ENCODE assay signal across 8 cellular contexts in the genomic region with DNA sequence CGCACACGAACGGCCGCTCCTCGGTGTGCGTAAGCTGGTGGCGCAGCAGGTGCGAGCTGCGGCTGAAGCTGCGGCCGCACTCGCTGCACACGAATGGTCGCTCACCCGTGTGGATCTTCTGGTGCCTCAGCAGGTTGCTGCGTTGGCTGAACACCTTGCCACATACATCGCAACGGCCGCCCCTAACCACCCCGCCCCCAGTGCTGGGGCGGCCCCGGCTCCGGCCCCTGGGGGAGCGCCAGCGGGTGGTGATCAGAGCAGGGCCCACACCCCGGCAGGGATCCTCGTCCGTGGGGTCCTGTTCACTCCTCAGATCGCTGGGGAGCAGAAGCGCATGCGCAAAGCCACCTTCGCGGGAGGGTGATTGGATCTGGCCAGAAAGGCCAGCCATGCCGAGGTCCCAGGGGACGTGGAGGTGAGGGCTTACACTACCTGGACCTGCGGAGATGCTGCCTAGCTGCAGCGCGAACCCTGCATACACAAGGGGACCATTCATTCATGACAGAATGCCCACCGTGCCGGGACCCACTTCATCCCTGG. TPM values are rescaled to one million over a fixed set of nuclear protein-coding genes. Genes with fewer than 3 reads are reported as not detected.
DNase-seq lines count a peak whose midpoint lies in the region; ATAC-seq, FAIRE-seq and TF ChIP-seq lines count a peak whose summit lies in the region.

No MANE protein-coding gene starts in this region.

- H3K27me3 ChIP-seq in hepatocyte (no peaks in the 10 kb centered on the region), spleen (replicated peaks in 1 of 7) (peaks cover 0 to 27% (median 0%) of the 10 kb centered on the region in 7 donors)

- intact Hi-C loops in spleen (cut with DNase I; ENCODE audit: low total_unique reads): no loop called here

- H3K9me2 ChIP-seq in hepatocyte (replicated peaks; ENCODE audit: insufficient read depth): no peaks in the 10 kb centered on the region

- POLR2A ChIA-PET in activated CD8-positive, alpha-beta T cell treated with anti-CD3 and anti-CD28 coated beads, Interleukin-2, amount 10 ng/mL, durations not matched to agents 7 days and 5 days (lab: Charles Lee): interaction anchor here (0.6 to 2.7 kb wide), 7 partner anchors 9 to 44 kb away, joined by 3 to 14 read pairs (median 11); a partner anchor contains a TSS

- H3K4me3 ChIP-seq in hepatocyte (no peak overlapping the region), spleen (peak overlapping the region; percentile 27 to 70 (median 48))

- FAIRE-seq in GM12892 (lab: Jason Lieb, UNC): peak; percentile 84

- no peak overlapping the region for H3K27ac ChIP-seq in hepatocyte
- peak overlapping the region in 6 of 8 donors; percentile 19 to 70 (median 57) for H3K27ac ChIP-seq in spleen

- H3K36me3 Mint-ChIP-seq in activated CD8-positive, alpha-beta T cell treated with anti-CD3 and anti-CD28 coated beads, Interleukin-2, amount 10 ng/mL, durations not matched to agents 7 days and 5 days (ENCODE audit: low read depth): peaks cover 28% of the 10 kb centered on the region

- peaks cover 54% of the 10 kb centered on the region for H3K4me1 Mint-ChIP-seq in activated CD8-positive, alpha-beta T cell treated with anti-CD3 and anti-CD28 coated beads, Interleukin-2, amount 10 ng/mL, durations not matched to agents 7 days and 5 days (ENCODE audit: low read depth)

- peak; percentile 58 for DNase-seq in GM12892 (ENCODE audit: insufficient read length)
- DNase-seq in activated CD8-positive, alpha-beta T cell treated with anti-CD3 and anti-CD28 coated beads, Interleukin-2, amount 10 ng/mL, durations not matched to agents 7 days and 5 days: peak; percentile 50
- DNase-seq in hepatocyte (ENCODE audit: low spot score): peak; percentile 8
- peak; percentile 83 for DNase-seq in spleen
- DNase-seq in UCSD-AML1 (lab: John Stamatoyannopoulos, UW; ENCODE audit: unreplicated experiment): no peak

- H3K36me3 ChIP-seq in hepatocyte (replicated peaks; ENCODE audit: insufficient read depth, low read depth) (no peaks in the 10 kb centered on the region), spleen (peaks cover 0 to 20% (median 6%) of the 10 kb centered on the region in 6 donors)

- H3K4me1 ChIP-seq in hepatocyte (ENCODE audit: insufficient read depth) (peaks cover 8% of the 10 kb centered on the region), spleen (peaks cover 27 to 51% (median 39%) of the 10 kb centered on the region in 6 donors)

- no peak for ATAC-seq in activated CD8-positive, alpha-beta T cell treated with anti-CD3 and anti-CD28 coated beads, Interleukin-2, amount 10 ng/mL, durations not matched to agents 7 days and 5 days
- no peak for ATAC-seq in HG03108 (IDR thresholded peaks at IDR 0.05; ENCODE audit: unreplicated experiment)
- no peak for ATAC-seq in activated CD4-positive, CD25-positive, alpha-beta regulatory T cell treated with anti-CD3 and anti-CD28 coated beads, Interleukin-2, amount 50 U/mL, for 24 hours
- no peak for ATAC-seq in esophagus mucosa

- H3K79me2 ChIP-seq in hepatocyte: peaks cover 20% of the 10 kb centered on the region

- H3K4me2 ChIP-seq in hepatocyte: peak overlapping the region; percentile 73

- 60% methylated on average over 32 of the region's 40 CpGs for WGBS in hepatocyte (ENCODE audit: low lambda C conversion rate, missing lambda C conversion rate)
- 5 to 24% (median 6%) methylated on average over 2 to 40 of the region's 40 CpGs for WGBS in spleen, 5 donors

- CTCF ChIA-PET in activated CD8-positive, alpha-beta T cell treated with anti-CD3 and anti-CD28 coated beads, Interleukin-2, amount 10 ng/mL, durations not matched to agents 7 days and 5 days (lab: Charles Lee): interaction anchor here (1.3 to 5.3 kb wide), 3 partner anchors 13 to 43 kb away, joined by 5 to 27 read pairs (median 8); a partner anchor contains a TSS

- TF ChIP-seq POLR2A in GM12892 (IDR thresholded peaks at IDR 0.05; ENCODE audit: low read depth, low read length) (no peak), spleen (IDR thresholded peaks at IDR 0.05) (no peak)

- no peaks in the 10 kb centered on the region for H4K20me1 ChIP-seq in hepatocyte (ENCODE audit: insufficient read depth, poor library complexity, severe bottlenecking)

- peak overlapping the region; percentile 81 for H3K4me3 Mint-ChIP-seq in activated CD8-positive, alpha-beta T cell treated with anti-CD3 and anti-CD28 coated beads, Interleukin-2, amount 10 ng/mL, durations not matched to agents 7 days and 5 days

- H2AFZ ChIP-seq in hepatocyte: no peak overlapping the region

- H3K9me3 Mint-ChIP-seq in activated CD8-positive, alpha-beta T cell treated with anti-CD3 and anti-CD28 coated beads, Interleukin-2, amount 10 ng/mL, durations not matched to agents 7 days and 5 days (ENCODE audit: insufficient read depth): no peaks in the 10 kb centered on the region

- H3K27ac Mint-ChIP-seq in activated CD8-positive, alpha-beta T cell treated with anti-CD3 and anti-CD28 coated beads, Interleukin-2, amount 10 ng/mL, durations not matched to agents 7 days and 5 days: peak overlapping the region; percentile 90

- no peak for TF ChIP-seq CTCF in hepatocyte (IDR thresholded peaks at IDR 0.05; ENCODE audit: poor library complexity)
- TF ChIP-seq CTCF in spleen (IDR thresholded peaks at IDR 0.05 in 8 of 11, conservative IDR thresholded peaks at IDR 0.05 in 3 of 11): no peak

- H3K27me3 Mint-ChIP-seq in activated CD8-positive, alpha-beta T cell treated with anti-CD3 and anti-CD28 coated beads, Interleukin-2, amount 10 ng/mL, durations not matched to agents 7 days and 5 days (ENCODE audit: low read depth): no peaks in the 10 kb centered on the region

- H3K9me3 ChIP-seq in hepatocyte (ENCODE audit: low read depth) (no peaks in the 10 kb centered on the region), spleen (no peaks in the 10 kb centered on the region)

RNA-seq across cellular contexts. Expression of a gene that starts 4.7 kb away (rescaled TPM):
- 70.4 TPM for polyA plus RNA-seq in GM12892 (2012; ENCODE audit: missing spikeins)
- 10 to 100 TPM; 80.7 to 94.1 TPM for total RNA-seq in activated CD8-positive, alpha-beta T cell treated with anti-CD3 and anti-CD28 coated beads, Interleukin-2, amount 10 ng/mL, durations not matched to agents 7 days and 5 days
- 48.5 and 54.4 TPM in 2 replicates for total RNA-seq in hepatocyte
- polyA plus RNA-seq in hepatocyte: 111 TPM in 2 replicates
- 10 to 100 TPM; 19.1 to 66.9 (median 44.0) TPM for total RNA-seq in spleen
- 10 to 100 TPM; 33.2 to 47.3 (median 36.9) TPM for polyA plus RNA-seq in spleen
- 52.8 TPM for total RNA-seq in esophagus mucosa

RNA-seq across cellular contexts. Expression of a gene that starts 8.2 kb away (rescaled TPM):
- polyA plus RNA-seq in GM12892 (2012; ENCODE audit: missing spikeins): 128 TPM
- total RNA-seq in activated CD8-positive, alpha-beta T cell treated with anti-CD3 and anti-CD28 coated beads, Interleukin-2, amount 10 ng/mL, durations not matched to agents 7 days and 5 days: 100 to 1,000 TPM; 108 to 114 TPM
- total RNA-seq in hepatocyte (88.4 and 122 TPM in 2 replicates), spleen (100 to 1,000 TPM in 3 of 7 donors, 10 to 100 TPM in 4; 79.9 to 115 (median 89.9) TPM), esophagus mucosa (98.8 TPM)
- polyA plus RNA-seq in hepatocyte (188 and 196 TPM in 2 replicates), spleen (100 to 1,000 TPM; 112 to 124 (median 121) TPM)

RNA-seq across cellular contexts. Expression of a gene that starts 10.0 kb away (rescaled TPM):
- 5.8 TPM for polyA plus RNA-seq in GM12892 (2012; ENCODE audit: missing spikeins)
- 10 to 100 TPM; 20.0 to 20.6 TPM for total RNA-seq in activated CD8-positive, alpha-beta T cell treated with anti-CD3 and anti-CD28 coated beads, Interleukin-2, amount 10 ng/mL, durations not matched to agents 7 days and 5 days
- total RNA-seq in hepatocyte (19.0 and 23.5 TPM in 2 replicates), spleen (10 to 100 TPM; 27.7 to 41.6 (median 35.7) TPM), esophagus mucosa (9.4 TPM)
- polyA plus RNA-seq in hepatocyte (19.9 and 29.0 TPM in 2 replicates), spleen (10 to 100 TPM; 13.2 to 23.0 (median 20.6) TPM)

RNA-seq across cellular contexts. Expression of a gene that starts 19.2 kb away (rescaled TPM):
- polyA plus RNA-seq in GM12892 (2012; ENCODE audit: missing spikeins): 283 TPM
- 100 to 1,000 TPM; 476 to 528 TPM for total RNA-seq in activated CD8-positive, alpha-beta T cell treated with anti-CD3 and anti-CD28 coated beads, Interleukin-2, amount 10 ng/mL, durations not matched to agents 7 days and 5 days
- total RNA-seq in hepatocyte: 189 and 191 TPM in 2 replicates
- 159 and 180 TPM in 2 replicates for polyA plus RNA-seq in hepatocyte
- total RNA-seq in spleen: 100 to 1,000 TPM; 216 to 294 (median 232) TPM
- polyA plus RNA-seq in spleen: 100 to 1,000 TPM; 181 to 233 (median 183) TPM
- 204 TPM for total RNA-seq in esophagus mucosa

RNA-seq across cellular contexts. Expression of a gene that starts 43.5 kb away (rescaled TPM):
- polyA plus RNA-seq in GM12892 (2012; ENCODE audit: missing spikeins): 3.1 TPM
- 10 to 100 TPM; 13.9 to 16.7 TPM for total RNA-seq in activated CD8-positive, alpha-beta T cell treated with anti-CD3 and anti-CD28 coated beads, Interleukin-2, amount 10 ng/mL, durations not matched to agents 7 days and 5 days
- total RNA-seq in hepatocyte (3.3 and 5.4 TPM in 2 replicates), spleen (10 to 100 TPM; 11.1 to 16.0 (median 13.0) TPM), esophagus mucosa (8.0 TPM)
- polyA plus RNA-seq in hepatocyte (18.5 and 21.6 TPM in 2 replicates), spleen (1 to 10 TPM; 4.0 to 8.8 (median 4.4) TPM)
